26 cellular contexts compared by ENCODE assay signal in the genomic region with DNA sequence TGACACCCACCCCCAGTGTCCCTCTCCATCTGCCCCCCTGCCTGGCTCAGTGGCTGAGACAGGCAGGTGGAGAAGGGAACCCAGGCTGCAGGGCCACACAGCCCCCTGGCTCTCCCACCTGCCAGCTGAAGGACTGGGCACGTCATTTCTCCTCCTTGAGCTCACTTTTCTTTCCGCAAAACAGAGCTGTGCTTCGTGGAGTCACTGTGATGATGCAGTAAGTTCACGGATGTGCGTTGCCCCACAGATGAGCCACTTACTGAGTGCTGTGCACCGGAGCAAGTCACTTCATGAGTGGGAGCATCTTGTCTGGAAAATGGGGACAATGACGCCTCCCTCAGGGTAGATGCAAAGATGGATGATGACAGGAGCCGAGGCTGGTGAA. TPM values are rescaled to one million over a fixed set of nuclear protein-coding genes. Genes with fewer than 3 reads are reported as not detected.
"Had no signal": no experiment of that assay in that cellular context is flagged by ENCODE, and none has a peak within 500 bp of the region (broad histone marks: within the 10 kb centered on the region; RNA-seq: fewer than 3 reads in every experiment).

No MANE protein-coding gene starts in this region.

- H3K4me3 ChIP-seq: gastroesophageal sphincter, ovary, right lobe of liver, tibial artery, uterus had no signal

- H3K27me3 ChIP-seq: brain microvascular endothelial cell, gastroesophageal sphincter, ovary, right lobe of liver, tibial artery, uterus had no signal

- H3K27ac Mint-ChIP-seq: activated B cell treated with CpG ODN at 0.5 μM for 24 hours; activated CD4-positive, alpha-beta memory T cell treated with anti-CD3 and anti-CD28 coated beads for 36 hours; activated CD8-positive, alpha-beta memory T cell treated with anti-CD3 and anti-CD28 coated beads, Interleukin-2, amount 10 ng/mL, durations not matched to agents 7 days and 5 days; activated naive CD4-positive, alpha-beta T cell treated with anti-CD3 and anti-CD28 coated beads, Interleukin-2, amount 10 ng/mL, durations not matched to agents 7 days and 5 days; activated naive CD8-positive, alpha-beta T cell treated with anti-CD3 and anti-CD28 coated beads, Interleukin-2, amount 50 U/mL, for 24 hours; activated T-helper 2 cell treated with anti-CD3 and anti-CD28 coated beads, Interferon-gamma antibody, Interleukin-2, Interleukin-4, amounts not matched to agents 10 μg/mL and 5 μg/mL and 100 μg/mL, durations not matched to agents 14 hours and 24 hours and 36 hours; T-cell had no signal

- H3K36me3 Mint-ChIP-seq: activated CD4-positive, alpha-beta memory T cell treated with anti-CD3 and anti-CD28 coated beads for 36 hours; activated CD8-positive, alpha-beta memory T cell treated with anti-CD3 and anti-CD28 coated beads, Interleukin-2, amount 10 ng/mL, durations not matched to agents 7 days and 5 days; activated naive CD4-positive, alpha-beta T cell treated with anti-CD3 and anti-CD28 coated beads, Interleukin-2, amount 10 ng/mL, durations not matched to agents 7 days and 5 days; T-cell had no signal

- DNase-seq: activated B cell treated with CpG ODN at 0.5 μM for 24 hours; activated CD4-positive, alpha-beta memory T cell treated with anti-CD3 and anti-CD28 coated beads for 36 hours; activated CD4-positive, alpha-beta T cell treated with anti-CD3 and anti-CD28 coated beads for 4 hours; activated CD8-positive, alpha-beta memory T cell treated with anti-CD3 and anti-CD28 coated beads, Interleukin-2, amount 10 ng/mL, durations not matched to agents 7 days and 5 days; activated naive CD4-positive, alpha-beta T cell treated with anti-CD3 and anti-CD28 coated beads, Interleukin-2, amount 10 ng/mL, durations not matched to agents 7 days and 5 days; activated naive CD8-positive, alpha-beta T cell treated with anti-CD3 and anti-CD28 coated beads, Interleukin-2, amount 50 U/mL, for 24 hours; activated T-cell treated with anti-CD3 and anti-CD28 coated beads, Interleukin-2, amount 50 U/mL, for 1 hour; anterior cingulate cortex; brain microvascular endothelial cell; cortex of kidney; stimulated activated CD4-positive, alpha-beta T cell treated with anti-CD3 and anti-CD28 coated beads, Interleukin-4, amount 100 ng/mL, for 4 hours; stimulated activated naive CD4-positive, alpha-beta T cell; T-cell; uterus had no signal

- H3K27me3 Mint-ChIP-seq: activated CD4-positive, alpha-beta memory T cell treated with anti-CD3 and anti-CD28 coated beads for 36 hours; activated CD8-positive, alpha-beta memory T cell treated with anti-CD3 and anti-CD28 coated beads, Interleukin-2, amount 10 ng/mL, durations not matched to agents 7 days and 5 days; activated naive CD8-positive, alpha-beta T cell treated with anti-CD3 and anti-CD28 coated beads, Interleukin-2, amount 50 U/mL, for 24 hours; central memory CD8-positive, alpha-beta T cell had no signal

- H3K4me1 Mint-ChIP-seq: activated B cell treated with CpG ODN at 0.5 μM for 24 hours; activated CD8-positive, alpha-beta memory T cell treated with anti-CD3 and anti-CD28 coated beads, Interleukin-2, amount 10 ng/mL, durations not matched to agents 7 days and 5 days; activated naive CD4-positive, alpha-beta T cell treated with anti-CD3 and anti-CD28 coated beads, Interleukin-2, amount 10 ng/mL, durations not matched to agents 7 days and 5 days; activated naive CD8-positive, alpha-beta T cell treated with anti-CD3 and anti-CD28 coated beads, Interleukin-2, amount 50 U/mL, for 24 hours; central memory CD8-positive, alpha-beta T cell; T-cell had no signal

- H3K36me3 ChIP-seq: brain microvascular endothelial cell, gastroesophageal sphincter, ovary, right lobe of liver, tibial artery, uterus had no signal

- H3K4me1 ChIP-seq: right lobe of liver, uterus had no signal

- H3K9me3 ChIP-seq: gastroesophageal sphincter, ovary, right lobe of liver, tibial artery, uterus had no signal

- H3K4me3 Mint-ChIP-seq: activated B cell treated with CpG ODN at 0.5 μM for 24 hours; activated CD4-positive, alpha-beta memory T cell treated with anti-CD3 and anti-CD28 coated beads for 36 hours; activated CD8-positive, alpha-beta memory T cell treated with anti-CD3 and anti-CD28 coated beads, Interleukin-2, amount 10 ng/mL, durations not matched to agents 7 days and 5 days; activated naive CD4-positive, alpha-beta T cell treated with anti-CD3 and anti-CD28 coated beads, Interleukin-2, amount 10 ng/mL, durations not matched to agents 7 days and 5 days; activated naive CD8-positive, alpha-beta T cell treated with anti-CD3 and anti-CD28 coated beads, Interleukin-2, amount 50 U/mL, for 24 hours; central memory CD8-positive, alpha-beta T cell; T-cell had no signal

- H3K9me3 Mint-ChIP-seq: activated B cell treated with CpG ODN at 0.5 μM for 24 hours; activated CD4-positive, alpha-beta memory T cell treated with anti-CD3 and anti-CD28 coated beads for 36 hours; activated naive CD4-positive, alpha-beta T cell treated with anti-CD3 and anti-CD28 coated beads, Interleukin-2, amount 10 ng/mL, durations not matched to agents 7 days and 5 days; activated naive CD8-positive, alpha-beta T cell treated with anti-CD3 and anti-CD28 coated beads, Interleukin-2, amount 50 U/mL, for 24 hours; activated T-helper 2 cell treated with anti-CD3 and anti-CD28 coated beads, Interferon-gamma antibody, Interleukin-2, Interleukin-4, amounts not matched to agents 10 μg/mL and 5 μg/mL and 100 μg/mL, durations not matched to agents 14 hours and 24 hours and 36 hours; central memory CD8-positive, alpha-beta T cell; T-cell had no signal

- ATAC-seq: activated CD8-positive, alpha-beta memory T cell treated with anti-CD3 and anti-CD28 coated beads, Interleukin-2, amount 10 ng/mL, durations not matched to agents 7 days and 5 days; activated naive CD8-positive, alpha-beta T cell treated with anti-CD3 and anti-CD28 coated beads, Interleukin-2, amount 50 U/mL, for 24 hours; esophagus mucosa; gastroesophageal sphincter; right lobe of liver; T-cell had no signal

- H3K27ac ChIP-seq: brain microvascular endothelial cell, gastroesophageal sphincter, ovary, right lobe of liver, tibial artery, uterus had no signal

RNA-seq across cellular contexts. Expression of a gene that starts 2.7 kb away (rescaled TPM):
- total RNA-seq: activated B cell treated with CpG ODN at 0.5 μM for 24 hours; activated CD4-positive, alpha-beta memory T cell treated with anti-CD3 and anti-CD28 coated beads for 36 hours; activated CD8-positive, alpha-beta memory T cell treated with anti-CD3 and anti-CD28 coated beads, Interleukin-2, amount 10 ng/mL, durations not matched to agents 7 days and 5 days; activated T-helper 2 cell treated with anti-CD3 and anti-CD28 coated beads, Interferon-gamma antibody, Interleukin-2, Interleukin-4, amounts not matched to agents 10 μg/mL and 5 μg/mL and 100 μg/mL, durations not matched to agents 14 hours and 24 hours and 36 hours; esophagus mucosa; gastroesophageal sphincter; lung microvascular endothelial cell; myocyte; ovary; pulmonary artery endothelial cell; right lobe of liver; SK-MEL-5; T-cell; uterus had no signal
- polyA plus RNA-seq: neural cell had no signal

RNA-seq across cellular contexts. Expression of a gene that starts 11.3 kb away (rescaled TPM):
- total RNA-seq: activated B cell treated with CpG ODN at 0.5 μM for 24 hours; activated T-helper 2 cell treated with anti-CD3 and anti-CD28 coated beads, Interferon-gamma antibody, Interleukin-2, Interleukin-4, amounts not matched to agents 10 μg/mL and 5 μg/mL and 100 μg/mL, durations not matched to agents 14 hours and 24 hours and 36 hours; lung microvascular endothelial cell; pulmonary artery endothelial cell had no signal
